1 cellular context compared by ENCODE assay signal in the genomic region with DNA sequence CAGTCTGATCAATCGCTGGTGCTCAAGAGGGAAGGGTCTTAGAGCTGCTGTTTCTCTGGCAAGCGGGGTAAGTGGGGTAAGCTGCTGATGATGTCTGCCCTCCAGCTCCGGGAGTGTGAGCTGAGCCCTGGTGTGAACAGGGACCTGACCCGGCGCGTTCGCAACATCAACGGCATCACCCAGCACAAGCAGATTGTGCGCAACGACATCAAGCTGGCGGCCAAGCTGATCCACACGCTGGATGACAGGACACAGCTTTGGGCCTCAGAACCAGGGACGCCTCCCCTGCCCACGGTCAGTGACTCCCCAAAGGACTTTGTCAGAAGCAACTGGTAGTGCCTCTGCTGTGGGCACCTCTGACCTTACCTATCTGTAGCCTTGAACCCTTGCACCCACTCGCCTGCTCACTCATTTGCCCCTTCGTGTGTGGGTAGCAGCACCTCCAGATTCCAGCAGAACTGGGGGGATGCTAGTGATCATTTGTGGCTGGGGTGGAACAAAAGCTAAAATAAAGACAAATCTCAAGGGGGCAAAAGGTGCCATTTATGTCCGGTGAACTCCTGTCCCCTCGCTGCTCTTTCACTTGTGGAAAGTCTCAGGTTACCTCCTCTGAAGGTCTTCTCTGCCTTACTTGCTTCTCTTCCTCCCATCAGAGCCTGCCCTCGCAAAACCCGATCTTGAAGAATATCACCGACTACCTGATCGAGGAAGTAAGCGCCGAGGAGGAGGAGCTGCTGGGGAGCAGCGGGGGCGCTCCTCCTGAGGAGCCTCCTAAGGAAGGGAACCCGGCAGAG.
TF ChIP-seq lines count a peak whose summit lies in the region.

No MANE protein-coding gene starts in this region.

TF ChIP-seq in HEK293, 187 proteins besides CTCF, POLR2A, EP300 and RAD21 (continued from another document):
- TF ChIP-seq, protein P1, sequence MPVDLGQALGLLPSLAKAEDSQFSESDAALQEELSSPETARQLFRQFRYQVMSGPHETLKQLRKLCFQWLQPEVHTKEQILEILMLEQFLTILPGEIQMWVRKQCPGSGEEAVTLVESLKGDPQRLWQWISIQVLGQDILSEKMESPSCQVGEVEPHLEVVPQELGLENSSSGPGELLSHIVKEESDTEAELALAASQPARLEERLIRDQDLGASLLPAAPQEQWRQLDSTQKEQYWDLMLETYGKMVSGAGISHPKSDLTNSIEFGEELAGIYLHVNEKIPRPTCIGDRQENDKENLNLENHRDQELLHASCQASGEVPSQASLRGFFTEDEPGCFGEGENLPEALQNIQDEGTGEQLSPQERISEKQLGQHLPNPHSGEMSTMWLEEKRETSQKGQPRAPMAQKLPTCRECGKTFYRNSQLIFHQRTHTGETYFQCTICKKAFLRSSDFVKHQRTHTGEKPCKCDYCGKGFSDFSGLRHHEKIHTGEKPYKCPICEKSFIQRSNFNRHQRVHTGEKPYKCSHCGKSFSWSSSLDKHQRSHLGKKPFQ (tag by site-specific recombination; IDR thresholded peaks at IDR 0.05), result peak; percentile 97
- TF ChIP-seq ZFHX2 (tag by site-specific recombination; conservative IDR thresholded peaks at IDR 0.05), result peak; percentile 34
- peak; percentile 38; the same call in 1 of the 2 replicates for TF ChIP-seq ZBTB17 (tag by site-specific recombination; IDR thresholded peaks at IDR 0.05)
- peak; percentile 40; the same call in 1 of the 2 replicates for TF ChIP-seq ZNF394 (tag by site-specific recombination; IDR thresholded peaks at IDR 0.05; ENCODE audit: borderline replicate concordance)
